ENCODE assay signal across 29 cellular contexts in the genomic region with DNA sequence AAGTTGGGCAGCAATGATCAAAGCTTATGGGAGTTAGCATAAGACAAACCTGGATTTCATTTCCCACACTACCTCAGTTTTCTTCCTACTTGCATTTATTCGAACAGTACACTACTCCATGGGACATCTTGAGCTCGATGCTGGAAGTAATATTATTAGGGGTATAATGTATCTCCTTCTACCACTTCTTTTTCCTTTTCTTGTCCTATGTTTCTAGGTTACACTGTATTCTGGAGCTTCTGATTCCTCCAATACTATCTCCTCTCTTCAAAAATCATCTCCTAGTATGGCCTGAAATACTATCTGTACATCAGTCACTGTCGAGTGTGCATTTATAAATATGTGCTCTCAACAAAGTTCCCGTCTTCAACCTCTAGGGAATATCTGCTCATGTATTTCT.
"Had no signal": no experiment of that assay in that cellular context is flagged by ENCODE, and none has a peak within 500 bp of the region (broad histone marks: within the 10 kb centered on the region; RNA-seq: fewer than 3 reads in every experiment).

No MANE protein-coding gene starts in this region.

- H3K4me3 Mint-ChIP-seq: endodermal cell; mesothelial cell of epicardium; naive B cell; natural killer cell treated with Interleukin-12 subunit alpha and Interleukin-12 subunit beta and Interleukin-15 and Interleukin-18, amount 100 ng/mL, for 72 hours; neural crest cell; stimulated activated effector memory CD8-positive, alpha-beta T cell treated with anti-CD3 and anti-CD28 coated beads, Interleukin-12 subunit alpha, Interleukin-12 subunit beta, amount 100 ng/mL, for 72 hours had no signal

- DNase-seq: effector CD8-positive, alpha-beta T cell; endodermal cell; foreskin fibroblast; gastrocnemius medialis; heart left ventricle; kidney; left cardiac atrium; left lung; mesenchymal stem cell; mucosa of descending colon; naive B cell; pancreas; right lobe of liver; small intestine; stimulated activated CD4-positive, alpha-beta T cell treated with anti-CD3 and anti-CD28 coated beads, Interleukin-15, amount 100 ng/mL, for 24 hours; stimulated activated CD4-positive, alpha-beta T cell treated with anti-CD3 and anti-CD28 coated beads, Interleukin-2, amount 100 ng/mL, for 48 hours; stimulated activated naive CD8-positive, alpha-beta T cell treated with anti-CD3 and anti-CD28 coated beads, Interleukin-15, Interleukin-2, amounts not matched to agents 100 U/mL and 50 U/mL, for 24 hours; transverse colon; upper lobe of right lung; uterus had no signal

- H3K4me1 ChIP-seq: gastrocnemius medialis, heart left ventricle, left lung, upper lobe of right lung, uterus had no signal

- FAIRE-seq: colon, kidney, pancreas, small intestine had no signal

- H3K4me3 ChIP-seq: gastrocnemius medialis, heart left ventricle, hepatocyte, left lung, mucosa of descending colon, pancreas, right lobe of liver, transverse colon, upper lobe of right lung, uterus had no signal

- ATAC-seq: esophagus mucosa; gastrocnemius medialis; heart left ventricle; left cardiac atrium; left lung; mucosa of descending colon; natural killer cell treated with Interleukin-12 subunit alpha and Interleukin-12 subunit beta and Interleukin-15 and Interleukin-18, amount 100 ng/mL, for 72 hours; right lobe of liver; stimulated activated effector memory CD8-positive, alpha-beta T cell treated with anti-CD3 and anti-CD28 coated beads, Interleukin-12 subunit alpha, Interleukin-12 subunit beta, amount 100 ng/mL, for 72 hours; stimulated activated naive CD8-positive, alpha-beta T cell treated with anti-CD3 and anti-CD28 coated beads, Interleukin-15, Interleukin-2, amounts not matched to agents 100 U/mL and 50 U/mL, for 24 hours; upper lobe of right lung had no signal

- H3K4me1 Mint-ChIP-seq: mesothelial cell of epicardium; naive B cell; neural crest cell; stimulated activated effector memory CD8-positive, alpha-beta T cell treated with anti-CD3 and anti-CD28 coated beads, Interleukin-12 subunit alpha, Interleukin-12 subunit beta, amount 100 ng/mL, for 72 hours had no signal

- H3K9me3 ChIP-seq: gastrocnemius medialis, heart left ventricle, left lung, mucosa of descending colon, neutrophil, pancreas, right lobe of liver, transverse colon, upper lobe of right lung, uterus had no signal

- H3K4me2 ChIP-seq: hepatocyte had no signal

- H3K27ac ChIP-seq: epithelial cell of prostate, gastrocnemius medialis, heart left ventricle, hepatocyte, left lung, neutrophil, pancreas, right lobe of liver, transverse colon, upper lobe of right lung, uterus had no signal

- H3K36me3 ChIP-seq: gastrocnemius medialis, heart left ventricle, left lung, neutrophil, pancreas, right lobe of liver, transverse colon, upper lobe of right lung, uterus had no signal

- H3K27me3 ChIP-seq: gastrocnemius medialis, hepatocyte, left lung, neutrophil, pancreas, right lobe of liver, transverse colon, upper lobe of right lung, uterus had no signal

- H3K27ac Mint-ChIP-seq: mesothelial cell of epicardium; natural killer cell treated with Interleukin-12 subunit alpha and Interleukin-12 subunit beta and Interleukin-15 and Interleukin-18, amount 100 ng/mL, for 72 hours; stimulated activated effector memory CD8-positive, alpha-beta T cell treated with anti-CD3 and anti-CD28 coated beads, Interleukin-12 subunit alpha, Interleukin-12 subunit beta, amount 100 ng/mL, for 72 hours had no signal

- H3K36me3 Mint-ChIP-seq: mesothelial cell of epicardium; naive B cell; natural killer cell treated with Interleukin-12 subunit alpha and Interleukin-12 subunit beta and Interleukin-15 and Interleukin-18, amount 100 ng/mL, for 72 hours; stimulated activated effector memory CD8-positive, alpha-beta T cell treated with anti-CD3 and anti-CD28 coated beads, Interleukin-12 subunit alpha, Interleukin-12 subunit beta, amount 100 ng/mL, for 72 hours had no signal

- H2AFZ ChIP-seq: hepatocyte had no signal

- H3K9me3 Mint-ChIP-seq: endodermal cell; mesothelial cell of epicardium; naive B cell; natural killer cell treated with Interleukin-12 subunit alpha and Interleukin-12 subunit beta and Interleukin-15 and Interleukin-18, amount 100 ng/mL, for 72 hours; neural crest cell; stimulated activated effector memory CD8-positive, alpha-beta T cell treated with anti-CD3 and anti-CD28 coated beads, Interleukin-12 subunit alpha, Interleukin-12 subunit beta, amount 100 ng/mL, for 72 hours had no signal
